In the genomic region with DNA sequence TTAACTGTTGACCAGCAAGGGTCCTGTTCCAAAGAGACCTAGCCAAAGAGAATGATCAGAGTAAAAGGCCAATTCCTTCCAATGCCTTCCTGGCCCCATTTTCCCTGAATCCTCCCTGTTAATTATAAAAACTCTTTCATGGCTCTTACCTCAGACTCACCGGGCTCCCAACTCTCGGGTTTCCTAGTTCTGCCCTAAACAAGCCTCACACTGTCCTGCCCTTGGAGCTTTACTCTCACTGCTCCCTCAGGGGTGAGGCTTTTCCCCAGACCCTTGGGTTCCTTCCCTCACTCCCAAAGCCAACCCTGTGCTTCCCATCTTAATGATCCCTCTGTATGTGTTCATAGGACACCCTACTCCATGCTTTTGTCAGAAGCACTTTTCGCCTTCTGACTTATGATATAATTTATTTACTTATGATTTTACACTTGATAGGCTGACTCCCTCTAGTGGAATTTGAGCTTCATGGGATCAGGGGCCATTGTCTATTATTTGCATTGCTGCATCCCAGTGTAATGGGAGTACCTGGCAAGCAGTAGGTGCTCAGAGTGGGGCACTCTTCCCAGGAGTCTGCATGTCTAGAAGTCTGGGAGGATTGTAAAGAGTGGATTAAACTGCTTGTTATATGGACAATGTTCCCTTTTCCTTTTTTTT, we compare ENCODE assay signal across 11 cellular contexts. TPM values are rescaled to one million over a fixed set of nuclear protein-coding genes. Genes with fewer than 3 reads are reported as not detected.
DNase-seq lines count a peak whose midpoint lies in the region; TF ChIP-seq lines count a peak whose summit lies in the region.
"Had no signal": no experiment of that assay in that cellular context is flagged by ENCODE, and none has a peak within 500 bp of the region (broad histone marks: within the 10 kb centered on the region; RNA-seq: fewer than 3 reads in every experiment).

No MANE protein-coding gene starts in this region.

- H3K27me3 Mint-ChIP-seq in endodermal cell (ENCODE audit: insufficient read depth): peaks cover 16% of the 10 kb centered on the region
- H3K27me3 Mint-ChIP-seq in activated CD4-positive, alpha-beta T cell treated with anti-CD3 and anti-CD28 coated beads, Interleukin-2, amount 10 ng/mL, durations not matched to agents 24 days and 14 days: peaks cover 45% of the 10 kb centered on the region

- H3K9me3 ChIP-seq in endodermal cell (ENCODE audit: control insufficient read depth, low read length): no peaks in the 10 kb centered on the region

- H3K4me3 ChIP-seq in endodermal cell (ENCODE audit: low read length) (no peak overlapping the region), coronary artery (no peak overlapping the region)

- no peaks in the 10 kb centered on the region for H3K36me3 ChIP-seq in endodermal cell (ENCODE audit: control insufficient read depth, insufficient read depth, low read length)

- peak; percentile 61 for TF ChIP-seq CTCF in endodermal cell (conservative IDR thresholded peaks at IDR 0.05)
- TF ChIP-seq CTCF in coronary artery (IDR thresholded peaks at IDR 0.05): no peak

- intact Hi-C loops in activated CD4-positive, alpha-beta T cell treated with anti-CD3 and anti-CD28 coated beads, Interleukin-2, amount 10 ng/mL, durations not matched to agents 24 days and 14 days (cut with micrococcal nuclease): no loop called here

- peaks cover 6% of the 10 kb centered on the region for H3K4me1 ChIP-seq in endodermal cell (ENCODE audit: control insufficient read depth, insufficient read depth, low read length)

- peaks cover 21% of the 10 kb centered on the region for H3K4me1 Mint-ChIP-seq in endodermal cell
- no peaks in the 10 kb centered on the region for H3K4me1 Mint-ChIP-seq in activated CD4-positive, alpha-beta T cell treated with anti-CD3 and anti-CD28 coated beads, Interleukin-2, amount 10 ng/mL, durations not matched to agents 24 days and 14 days

- H3K27ac ChIP-seq in endodermal cell (ENCODE audit: low read depth, low read length) (no peak overlapping the region), coronary artery (no peak overlapping the region)

- no peaks in the 10 kb centered on the region for H3K36me3 Mint-ChIP-seq in endodermal cell (ENCODE audit: low read depth)
- H3K36me3 Mint-ChIP-seq in activated CD4-positive, alpha-beta T cell treated with anti-CD3 and anti-CD28 coated beads, Interleukin-2, amount 10 ng/mL, durations not matched to agents 24 days and 14 days (ENCODE audit: low read depth): no peaks in the 10 kb centered on the region

- H3K27me3 ChIP-seq in endodermal cell (ENCODE audit: control insufficient read depth, insufficient read depth, low read length, poor library complexity, severe bottlenecking): no peaks in the 10 kb centered on the region

- no peaks in the 10 kb centered on the region for H3K9me3 Mint-ChIP-seq in endodermal cell
- H3K9me3 Mint-ChIP-seq in activated CD4-positive, alpha-beta T cell treated with anti-CD3 and anti-CD28 coated beads, Interleukin-2, amount 10 ng/mL, durations not matched to agents 24 days and 14 days: no peaks in the 10 kb centered on the region

- DNase-seq in ELR (ENCODE audit: low read depth): peak; percentile 57
- peak; percentile 30 for DNase-seq in NCI-H460 (ENCODE audit: extremely low read depth, low read depth)
- DNase-seq in endodermal cell: no peak
- DNase-seq in myocyte (ENCODE audit: low read depth): peak; percentile 9
- DNase-seq in DMS 273 treated with DMSO at 0.1 percent for 48 hours (lab: John Stamatoyannopoulos, UW): no peak
- DNase-seq in coronary artery (ENCODE audit: low spot score): no peak
- no peak for DNase-seq in activated CD8-positive, alpha-beta memory T cell treated with anti-CD3 and anti-CD28 coated beads, Interleukin-2, amount 50 U/mL, for 48 hours
- no peak for DNase-seq in activated CD4-positive, alpha-beta T cell treated with anti-CD3 and anti-CD28 coated beads, Interleukin-2, amount 10 ng/mL, durations not matched to agents 24 days and 14 days
- DNase-seq: effector CD4-positive, alpha-beta T cell; left cardiac atrium; stimulated activated naive CD4-positive, alpha-beta T cell had no signal

- no peak overlapping the region for H3K9ac ChIP-seq in endodermal cell (ENCODE audit: extremely low read depth, low read length, poor library complexity, severe bottlenecking)

- 81 to 92% methylated on average over 2 to 3 of the region's 3 CpGs for WGBS in endodermal cell (ENCODE audit: insufficient coverage in 1 of 2, insufficient read length in 1 of 2), 2 experiments

- no peak overlapping the region for H3K27ac Mint-ChIP-seq in endodermal cell
- H3K27ac Mint-ChIP-seq in activated CD4-positive, alpha-beta T cell treated with anti-CD3 and anti-CD28 coated beads, Interleukin-2, amount 10 ng/mL, durations not matched to agents 24 days and 14 days: no peak overlapping the region

- no peak overlapping the region for H3K4me3 Mint-ChIP-seq in endodermal cell
- no peak overlapping the region for H3K4me3 Mint-ChIP-seq in activated CD4-positive, alpha-beta T cell treated with anti-CD3 and anti-CD28 coated beads, Interleukin-2, amount 10 ng/mL, durations not matched to agents 24 days and 14 days

RNA-seq across cellular contexts. Expression of a gene that starts 29.9 kb away (rescaled TPM):
- 39.0 and 42.7 TPM in 2 replicates for total RNA-seq in NCI-H460 (2014; rRNA removed; shearing (Covaris generic))
- polyA plus RNA-seq in NCI-H460 (2014; cell fraction: nucleus; rRNA removed): 70.6 and 101 TPM in 2 replicates
- total RNA-seq in endodermal cell (10 to 100 TPM; 40.9 to 47.2 TPM), myocyte (47.7 and 50.5 TPM in 2 replicates)
- polyA plus RNA-seq in endodermal cell (2013, experiment 1 of 2): 33.5 TPM
- polyA plus RNA-seq in endodermal cell (2013, experiment 2 of 2): 32.4 TPM
- polyA plus RNA-seq in myocyte (2012): 29.2 TPM
- 38.6 and 41.7 TPM in 2 replicates for total RNA-seq in activated CD4-positive, alpha-beta T cell treated with anti-CD3 and anti-CD28 coated beads, Interleukin-2, amount 10 ng/mL, durations not matched to agents 24 days and 14 days

Comparison
In these comparisons a context has a peak if more than half of its experiments do, and no peak if none do; other contexts are left out.
1. DNase-seq: peak in ELR (single experiment), NCI-H460 (single experiment) and myocyte (single experiment); none in endodermal cell (single experiment), DMS 273 treated with DMSO at 0.1 percent for 48 hours (single experiment), coronary artery (single experiment), activated CD8-positive, alpha-beta memory T cell treated with anti-CD3 and anti-CD28 coated beads, Interleukin-2, amount 50 U/mL, for 48 hours (single experiment) and activated CD4-positive, alpha-beta T cell treated with anti-CD3 and anti-CD28 coated beads, Interleukin-2, amount 10 ng/mL, durations not matched to agents 24 days and 14 days (single experiment).